ENCODE assay signal across 9 cellular contexts in genomic region chr1:169484107-169484506, GRCh38. TPM values are rescaled to one million over a fixed set of nuclear protein-coding genes. Genes with fewer than 3 reads are reported as not detected.
DNase-seq lines count a peak whose midpoint lies in the region; ATAC-seq, FAIRE-seq and TF ChIP-seq lines count a peak whose summit lies in the region.
"Had no signal": no experiment of that assay in that cellular context is flagged by ENCODE, and none has a peak within 500 bp of the region (broad histone marks: within the 10 kb centered on the region; RNA-seq: fewer than 3 reads in every experiment).

No MANE protein-coding gene starts in this region.

- H3K27ac Mint-ChIP-seq in osteocyte (ENCODE audit: unreplicated experiment), result no peak overlapping the region

- peak overlapping the region; percentile 71 for H3K9ac ChIP-seq in ES-I3 (ENCODE audit: low read depth, low read length)
- H3K9ac ChIP-seq in H1 (replicated peaks in 1 of 4; ENCODE audit: extremely low read depth in 1 of 4, low read depth in 3 of 4, low read length in 3 of 4), result no peak overlapping the region; a peak in 1 of 7 replicates

- H3K14ac ChIP-seq in H1 (ENCODE audit: insufficient read length), result no peak overlapping the region

- POLR2A ChIA-PET in H1 (lab: Charles Lee; ENCODE audit: partially characterized antibody), result no interaction called here

- no peak overlapping the region for H4K8ac ChIP-seq in H1 (ENCODE audit: extremely low read depth, insufficient read depth, low read length)

- no peak overlapping the region for H2BK12ac ChIP-seq in H1 (ENCODE audit: low read depth, low read length)

- no peak overlapping the region for H3K27ac ChIP-seq in H1 (ENCODE audit: low read depth, low read length)

- no peaks in the 10 kb centered on the region for H3K27me3 Mint-ChIP-seq in osteocyte (ENCODE audit: unreplicated experiment)

- no peak for FAIRE-seq in H1 (lab: Jason Lieb, UNC)
- FAIRE-seq: endometrium had no signal

- H3K4me3 Mint-ChIP-seq in osteocyte (ENCODE audit: unreplicated experiment), result peak overlapping the region; percentile 36

- no peak overlapping the region for H2BK120ac ChIP-seq in H1 (replicated peaks; ENCODE audit: low read depth, low read length)

- H3K36me3 ChIP-seq in ES-I3 (ENCODE audit: insufficient read depth, low read length), result no peaks in the 10 kb centered on the region; the same call in 1 of the 2 replicates
- no peaks in the 10 kb centered on the region for H3K36me3 ChIP-seq in H1 (ENCODE audit: control insufficient read depth in 2 of 4, insufficient read depth in 4 of 4, low read length in 3 of 4)

- DNase-seq in NCI-H345 treated with DMSO at 0.1 percent for 48 hours (lab: John Stamatoyannopoulos, UW; ENCODE audit: unreplicated experiment) (peak; percentile 31), H1 (ENCODE audit: low read depth in 1 of 2, low spot score in 2 of 2) (no peak), osteocyte (ENCODE audit: extremely low spot score, unreplicated experiment) (no peak), COLO668 (lab: John Stamatoyannopoulos, UW; ENCODE audit: unreplicated experiment) (no peak), GM19238 (ENCODE audit: insufficient read length, low spot score) (no peak)
- no peak for DNase-seq in activated CD4-positive, alpha-beta T cell treated with anti-CD3 and anti-CD28 coated beads, Interleukin-2, amount 50 U/mL, for 48 hours

- no peaks in the 10 kb centered on the region for H3K9me3 ChIP-seq in ES-I3 (ENCODE audit: control insufficient read depth, insufficient read depth, low read length)
- H3K9me3 ChIP-seq in H1 (ENCODE audit: insufficient read depth in 2 of 2, low read depth in 1 of 2, low read length in 1 of 2), result no peaks in the 10 kb centered on the region

- CTCF ChIA-PET in H1 (lab: Charles Lee; ENCODE audit: partially characterized antibody), result interaction anchor here (1.0 to 1.5 kb wide), 2 partner anchors 11 to 15 kb away, joined by 4 to 5 read pairs; no protein-coding TSS in a partner anchor

- no peak for TF ChIP-seq EP300 in H1 (IDR thresholded peaks at IDR 0.05; ENCODE audit: borderline replicate concordance in 1 of 2, low read depth in 2 of 2, low read length in 2 of 2)

- no peak overlapping the region for H2BK20ac ChIP-seq in H1 (ENCODE audit: low read length)

- no peak overlapping the region for H4K5ac ChIP-seq in H1 (ENCODE audit: insufficient read length, low read depth, low read length)

- no peak overlapping the region for H3K23ac ChIP-seq in H1 (ENCODE audit: insufficient read length)

- no peak overlapping the region for H2BK5ac ChIP-seq in H1 (ENCODE audit: low read depth, low read length)

- no peak; a peak in 1 of 3 replicates for TF ChIP-seq POLR2A in H1 (IDR thresholded peaks at IDR 0.05; ENCODE audit: control extremely low read depth in 1 of 2, low read depth in 2 of 2, low read length in 2 of 2)

- no peak overlapping the region for H3K56ac ChIP-seq in H1 (replicated peaks; ENCODE audit: insufficient read length, low read depth, low read length)

- no peak for TF ChIP-seq RAD21 in H1 (IDR thresholded peaks at IDR 0.05 in 1 of 2, conservative IDR thresholded peaks at IDR 0.05 in 1 of 2; ENCODE audit: low read depth in 2 of 2, low read length in 2 of 2)

- peaks cover 0 to 7% of the 10 kb centered on the region in 2 experiments for H4K20me1 ChIP-seq in H1 (replicated peaks in 1 of 2; ENCODE audit: control insufficient read depth in 1 of 2, insufficient read depth in 2 of 2, low read length in 2 of 2)

- H3K4me2 ChIP-seq in H1 (ENCODE audit: insufficient read depth in 1 of 2, low read depth in 2 of 2, low read length in 2 of 2), result peak overlapping the region; percentile 88 to 94

- peaks cover 12% of the 10 kb centered on the region for H3K23me2 ChIP-seq in H1 (ENCODE audit: low read depth, low read length)

- 79% methylated on average over 4 of the region's 4 CpGs; no CpG with 5 or more reads in 1 of the 2 experiments for WGBS in H1 (ENCODE audit: extremely low coverage in 1 of 2, insufficient coverage in 1 of 2, insufficient read length in 1 of 2, insufficient replicate concordance in 2 of 2, low coverage in 1 of 2, low lambda C conversion rate in 2 of 2, missing lambda C conversion rate in 1 of 2), 2 experiments

- H2BK15ac ChIP-seq in H1 (ENCODE audit: low read length), result no peak overlapping the region

- no peak for ATAC-seq in GM21367 (IDR thresholded peaks at IDR 0.05; ENCODE audit: unreplicated experiment)

- peaks cover 10 to 59% of the 10 kb centered on the region in 2 experiments; a peak in 3 of 4 replicates for H3K79me2 ChIP-seq in H1 (ENCODE audit: control insufficient read depth in 1 of 2, insufficient read depth in 2 of 2, low read length in 2 of 2)

- no peak overlapping the region for H4K91ac ChIP-seq in H1 (replicated peaks; ENCODE audit: insufficient read length, low read length)

- H3K4me3 ChIP-seq in H1 (ENCODE audit: extremely low read depth in 1 of 4, insufficient read depth in 2 of 4, low read depth in 3 of 4, low read length in 4 of 4), result peak overlapping the region in 3 of 4 experiments; percentile 6 to 91 (median 84); a peak in 6 of 8 replicates

- no peak overlapping the region for H3K4ac ChIP-seq in H1 (replicated peaks; ENCODE audit: insufficient read length, low read depth, low read length)

- no peak overlapping the region for H3K18ac ChIP-seq in H1 (ENCODE audit: extremely low read depth, low read length)

- no peak overlapping the region for H2AFZ ChIP-seq in H1 (ENCODE audit: low read length)

- H3K27me3 ChIP-seq in H1 (replicated peaks in 1 of 4; ENCODE audit: control insufficient read depth in 3 of 4, extremely low read depth in 1 of 4, insufficient read depth in 3 of 4, low read length in 3 of 4), result no peaks in the 10 kb centered on the region

- H3K4me1 Mint-ChIP-seq in osteocyte (ENCODE audit: unreplicated experiment), result peaks cover 36% of the 10 kb centered on the region

- H3K4me1 ChIP-seq in ES-I3 (ENCODE audit: insufficient read depth, low read length) (peaks cover 49% of the 10 kb centered on the region), H1 (replicated peaks in 1 of 4; ENCODE audit: control insufficient read depth in 3 of 4, insufficient read depth in 4 of 4, low read length in 3 of 4) (peaks cover 0 to 27% (median 13%) of the 10 kb centered on the region in 4 experiments; a peak in 5 of 7 replicates)

- H3K9me3 Mint-ChIP-seq in osteocyte (ENCODE audit: unreplicated experiment), result no peaks in the 10 kb centered on the region

- no peak for TF ChIP-seq CTCF in H1 (IDR thresholded peaks at IDR 0.05; ENCODE audit: control extremely low read depth in 1 of 3, insufficient read depth in 1 of 3, low read depth in 1 of 3, low read length in 3 of 3)
- TF ChIP-seq CTCF in osteocyte (IDR thresholded peaks at IDR 0.05), result no peak

- H2AK5ac ChIP-seq in H1 (ENCODE audit: low read depth, low read length), result no peak overlapping the region

- no peaks in the 10 kb centered on the region for H3K36me3 Mint-ChIP-seq in osteocyte (ENCODE audit: unreplicated experiment)

- peaks cover 9% of the 10 kb centered on the region for H3K79me1 ChIP-seq in H1 (ENCODE audit: low read depth, low read length)

TF ChIP-seq in H1, 55 proteins besides CTCF, POLR2A, EP300 and RAD21:
- TF ChIP-seq TAF7 (optimal IDR thresholded peaks at IDR 0.05; ENCODE audit: borderline replicate concordance, low read depth, low read length) (no peak), SP2 (IDR thresholded peaks at IDR 0.05; ENCODE audit: low read length) (no peak), FOSL1 (IDR thresholded peaks at IDR 0.05; ENCODE audit: insufficient read depth, low read depth, low read length) (no peak), RNF2 (IDR thresholded peaks at IDR 0.05; ENCODE audit: borderline replicate concordance, low read depth, low read length, missing control alignments, poor library complexity, severe bottlenecking) (no peak)

RNA-seq across cellular contexts. Expression of gene SLC19A2, which starts 1.6 kb away (rescaled TPM):
- 22.5 and 23.2 TPM in 2 replicates for total RNA-seq in H1 (2021; fragmentation: NEBNext Ultra II Directional; extraction: Animal tissue kit (Norgen Biotek cat#: 25700))
- 18.4 and 21.2 TPM in 2 replicates for polyA plus RNA-seq in H1 (2011; rRNA removed)
- polyA plus RNA-seq in H1 (2011; cell fraction: cytosol; rRNA removed), result 19.7 TPM
- 13.0 TPM for polyA plus RNA-seq in H1 (2011; cell fraction: nucleus; rRNA removed)
- polyA plus RNA-seq in H1 (2012, experiment 1 of 2), result 8.7 to 14.7 TPM (median 11.7 TPM) in 4 replicates
- 2.7 TPM for polyA plus RNA-seq in H1 (2012, experiment 2 of 2)
- polyA plus RNA-seq in H1 (2013, experiment 1 of 2), result 24.8 TPM
- polyA plus RNA-seq in H1 (2013, experiment 2 of 2), result 30.6 TPM
- polyA minus RNA-seq in H1 (2011; rRNA and poly(A)+ RNA removed), result 38.0 and 48.9 TPM in 2 replicates
- 15.7 TPM for polyA minus RNA-seq in H1 (2011; cell fraction: cytosol; rRNA and poly(A)+ RNA removed)
- polyA minus RNA-seq in H1 (2011; cell fraction: nucleus; rRNA and poly(A)+ RNA removed), result 23.6 TPM
- 3.9 and 4.0 TPM in 2 replicates for total RNA-seq in osteocyte

RNA-seq across cellular contexts. Expression of gene CCDC181, which starts 56.8 kb away (rescaled TPM):
- 2.4 and 3.7 TPM in 2 replicates for total RNA-seq in H1 (2021; fragmentation: NEBNext Ultra II Directional; extraction: Animal tissue kit (Norgen Biotek cat#: 25700))
- 0.39 and 1.2 TPM in 2 replicates for polyA plus RNA-seq in H1 (2011; rRNA removed)
- 1.9 TPM for polyA plus RNA-seq in H1 (2011; cell fraction: cytosol; rRNA removed)
- 1.2 TPM for polyA plus RNA-seq in H1 (2011; cell fraction: nucleus; rRNA removed)
- 2.7 to 5.5 TPM (median 2.9 TPM) in 4 replicates for polyA plus RNA-seq in H1 (2012, experiment 1 of 2)
- 0.33 TPM for polyA plus RNA-seq in H1 (2012, experiment 2 of 2)
- polyA plus RNA-seq in H1 (2013, experiment 1 of 2), result 5.6 TPM
- polyA plus RNA-seq in H1 (2013, experiment 2 of 2), result 5.6 TPM
- polyA minus RNA-seq in H1 (2011; rRNA and poly(A)+ RNA removed), result 0.54 and 1.00 TPM in 2 replicates
- 1.2 TPM for polyA minus RNA-seq in H1 (2011; cell fraction: cytosol; rRNA and poly(A)+ RNA removed)
- polyA minus RNA-seq in H1 (2011; cell fraction: nucleus; rRNA and poly(A)+ RNA removed), result 3.6 TPM
- 0.54 and 0.63 TPM in 2 replicates for total RNA-seq in osteocyte
